1 cellular context compared by ENCODE assay signal in the genomic region with DNA sequence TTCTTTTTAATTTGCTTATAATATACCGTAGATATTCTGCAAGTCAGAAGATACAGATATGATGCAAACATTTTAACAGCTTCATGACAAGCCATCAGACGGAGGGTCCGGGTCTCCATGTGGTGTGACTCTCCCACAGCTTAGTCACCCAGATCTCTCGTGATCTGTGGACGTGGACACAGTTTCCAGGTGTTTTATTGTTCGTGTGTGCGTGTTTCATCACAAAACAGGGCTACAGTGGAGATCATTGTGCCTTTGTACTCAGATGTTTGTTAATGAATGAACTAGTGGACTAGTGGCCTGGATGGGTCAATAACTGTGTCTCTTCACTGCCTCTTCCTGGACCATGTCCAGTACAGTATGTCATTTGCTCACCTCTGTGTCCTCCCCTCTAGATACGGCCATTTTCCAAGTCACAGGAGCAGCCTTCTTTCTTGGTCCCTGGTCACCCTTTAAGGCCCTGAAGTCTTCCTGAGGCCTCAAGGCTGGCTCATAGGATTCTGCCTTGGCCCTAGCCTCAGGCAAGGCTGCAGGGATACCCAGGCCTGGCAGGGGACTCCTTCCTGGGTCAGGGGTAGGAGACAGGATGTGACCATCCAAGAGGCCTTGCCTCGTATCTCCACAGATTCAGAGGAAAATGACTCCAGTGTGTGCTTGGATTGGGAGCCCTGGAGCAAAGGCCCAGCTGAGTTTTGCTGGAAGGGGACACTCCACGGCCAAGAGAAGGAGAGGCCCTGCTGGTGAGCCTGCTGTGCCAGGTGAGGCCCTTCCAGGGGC.
A peak's percentile ranks its signal among the peaks of the same experiment; 100 is the strongest.
TF ChIP-seq lines count a peak whose summit lies in the region.

No MANE protein-coding gene starts in this region.

TF ChIP-seq in HepG2, 621 proteins besides CTCF, POLR2A, EP300 and RAD21 (continued from another document and continues in another):
- TF ChIP-seq, protein P1, sequence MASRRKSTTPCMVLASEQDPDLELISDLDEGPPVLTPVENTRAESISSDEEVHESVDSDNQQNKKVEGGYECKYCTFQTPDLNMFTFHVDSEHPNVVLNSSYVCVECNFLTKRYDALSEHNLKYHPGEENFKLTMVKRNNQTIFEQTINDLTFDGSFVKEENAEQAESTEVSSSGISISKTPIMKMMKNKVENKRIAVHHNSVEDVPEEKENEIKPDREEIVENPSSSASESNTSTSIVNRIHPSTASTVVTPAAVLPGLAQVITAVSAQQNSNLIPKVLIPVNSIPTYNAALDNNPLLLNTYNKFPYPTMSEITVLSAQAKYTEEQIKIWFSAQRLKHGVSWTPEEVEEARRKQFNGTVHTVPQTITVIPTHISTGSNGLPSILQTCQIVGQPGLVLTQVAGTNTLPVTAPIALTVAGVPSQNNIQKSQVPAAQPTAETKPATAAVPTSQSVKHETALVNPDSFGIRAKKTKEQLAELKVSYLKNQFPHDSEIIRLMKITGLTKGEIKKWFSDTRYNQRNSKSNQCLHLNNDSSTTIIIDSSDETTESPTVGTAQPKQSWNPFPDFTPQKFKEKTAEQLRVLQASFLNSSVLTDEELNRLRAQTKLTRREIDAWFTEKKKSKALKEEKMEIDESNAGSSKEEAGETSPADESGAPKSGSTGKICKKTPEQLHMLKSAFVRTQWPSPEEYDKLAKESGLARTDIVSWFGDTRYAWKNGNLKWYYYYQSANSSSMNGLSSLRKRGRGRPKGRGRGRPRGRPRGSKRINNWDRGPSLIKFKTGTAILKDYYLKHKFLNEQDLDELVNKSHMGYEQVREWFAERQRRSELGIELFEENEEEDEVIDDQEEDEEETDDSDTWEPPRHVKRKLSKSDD (CRISPR knock-in tag; IDR thresholded peaks at IDR 0.05; ENCODE audit: low read depth) = 0 out of 2 replicates have a peak, but pooled peaks have one; percentile 51
- no peak for TF ChIP-seq GTF2F1 (IDR thresholded peaks at IDR 0.05; ENCODE audit: low read length)
- TF ChIP-seq MTA1 (CRISPR knock-in tag; IDR thresholded peaks at IDR 0.05; ENCODE audit: borderline replicate concordance) = peak; percentile 91
- TF ChIP-seq HMG20B (CRISPR knock-in tag; conservative IDR thresholded peaks at IDR 0.05) = no peak
- TF ChIP-seq GATA4 (IDR thresholded peaks at IDR 0.05; ENCODE audit: borderline replicate concordance, low read depth) = no peak
- 0 out of 2 replicates have a peak, but pooled peaks have one; percentile 24 for TF ChIP-seq GZF1 (CRISPR knock-in tag; IDR thresholded peaks at IDR 0.05)
- no peak for TF ChIP-seq PRMT3 (CRISPR knock-in tag; IDR thresholded peaks at IDR 0.05; ENCODE audit: borderline replicate concordance, low read depth)
- TF ChIP-seq, protein P2, sequence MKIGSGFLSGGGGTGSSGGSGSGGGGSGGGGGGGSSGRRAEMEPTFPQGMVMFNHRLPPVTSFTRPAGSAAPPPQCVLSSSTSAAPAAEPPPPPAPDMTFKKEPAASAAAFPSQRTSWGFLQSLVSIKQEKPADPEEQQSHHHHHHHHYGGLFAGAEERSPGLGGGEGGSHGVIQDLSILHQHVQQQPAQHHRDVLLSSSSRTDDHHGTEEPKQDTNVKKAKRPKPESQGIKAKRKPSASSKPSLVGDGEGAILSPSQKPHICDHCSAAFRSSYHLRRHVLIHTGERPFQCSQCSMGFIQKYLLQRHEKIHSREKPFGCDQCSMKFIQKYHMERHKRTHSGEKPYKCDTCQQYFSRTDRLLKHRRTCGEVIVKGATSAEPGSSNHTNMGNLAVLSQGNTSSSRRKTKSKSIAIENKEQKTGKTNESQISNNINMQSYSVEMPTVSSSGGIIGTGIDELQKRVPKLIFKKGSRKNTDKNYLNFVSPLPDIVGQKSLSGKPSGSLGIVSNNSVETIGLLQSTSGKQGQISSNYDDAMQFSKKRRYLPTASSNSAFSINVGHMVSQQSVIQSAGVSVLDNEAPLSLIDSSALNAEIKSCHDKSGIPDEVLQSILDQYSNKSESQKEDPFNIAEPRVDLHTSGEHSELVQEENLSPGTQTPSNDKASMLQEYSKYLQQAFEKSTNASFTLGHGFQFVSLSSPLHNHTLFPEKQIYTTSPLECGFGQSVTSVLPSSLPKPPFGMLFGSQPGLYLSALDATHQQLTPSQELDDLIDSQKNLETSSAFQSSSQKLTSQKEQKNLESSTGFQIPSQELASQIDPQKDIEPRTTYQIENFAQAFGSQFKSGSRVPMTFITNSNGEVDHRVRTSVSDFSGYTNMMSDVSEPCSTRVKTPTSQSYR (CRISPR knock-in tag; IDR thresholded peaks at IDR 0.05; ENCODE audit: borderline replicate concordance) = peak; percentile 66
- 0 out of 2 replicates have a peak, but pooled peaks have one; percentile 23 for TF ChIP-seq TP53 (CRISPR knock-in tag; conservative IDR thresholded peaks at IDR 0.05)
- peak; percentile 85; the same call in 1 of the 2 replicates for TF ChIP-seq EEA1 (CRISPR knock-in tag; IDR thresholded peaks at IDR 0.05; ENCODE audit: borderline replicate concordance)
- TF ChIP-seq, protein P3, sequence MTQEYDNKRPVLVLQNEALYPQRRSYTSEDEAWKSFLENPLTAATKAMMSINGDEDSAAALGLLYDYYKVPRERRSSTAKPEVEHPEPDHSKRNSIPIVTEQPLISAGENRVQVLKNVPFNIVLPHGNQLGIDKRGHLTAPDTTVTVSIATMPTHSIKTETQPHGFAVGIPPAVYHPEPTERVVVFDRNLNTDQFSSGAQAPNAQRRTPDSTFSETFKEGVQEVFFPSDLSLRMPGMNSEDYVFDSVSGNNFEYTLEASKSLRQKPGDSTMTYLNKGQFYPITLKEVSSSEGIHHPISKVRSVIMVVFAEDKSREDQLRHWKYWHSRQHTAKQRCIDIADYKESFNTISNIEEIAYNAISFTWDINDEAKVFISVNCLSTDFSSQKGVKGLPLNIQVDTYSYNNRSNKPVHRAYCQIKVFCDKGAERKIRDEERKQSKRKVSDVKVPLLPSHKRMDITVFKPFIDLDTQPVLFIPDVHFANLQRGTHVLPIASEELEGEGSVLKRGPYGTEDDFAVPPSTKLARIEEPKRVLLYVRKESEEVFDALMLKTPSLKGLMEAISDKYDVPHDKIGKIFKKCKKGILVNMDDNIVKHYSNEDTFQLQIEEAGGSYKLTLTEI (CRISPR knock-in tag; conservative IDR thresholded peaks at IDR 0.05) = no peak
- peak; percentile 95 for TF ChIP-seq ZMYM2 (CRISPR knock-in tag; IDR thresholded peaks at IDR 0.05)
- no peak for TF ChIP-seq ZNF138 (CRISPR knock-in tag; IDR thresholded peaks at IDR 0.05; ENCODE audit: low read depth)
- peak; percentile 79 for TF ChIP-seq SKI (IDR thresholded peaks at IDR 0.05; ENCODE audit: partially characterized antibody)
- peak; percentile 76 for TF ChIP-seq GABPB1 (CRISPR knock-in tag; IDR thresholded peaks at IDR 0.05)
- peak; percentile 95 for TF ChIP-seq DPF2 (CRISPR knock-in tag; IDR thresholded peaks at IDR 0.05; ENCODE audit: borderline replicate concordance, low read depth)
- TF ChIP-seq, protein P4, sequence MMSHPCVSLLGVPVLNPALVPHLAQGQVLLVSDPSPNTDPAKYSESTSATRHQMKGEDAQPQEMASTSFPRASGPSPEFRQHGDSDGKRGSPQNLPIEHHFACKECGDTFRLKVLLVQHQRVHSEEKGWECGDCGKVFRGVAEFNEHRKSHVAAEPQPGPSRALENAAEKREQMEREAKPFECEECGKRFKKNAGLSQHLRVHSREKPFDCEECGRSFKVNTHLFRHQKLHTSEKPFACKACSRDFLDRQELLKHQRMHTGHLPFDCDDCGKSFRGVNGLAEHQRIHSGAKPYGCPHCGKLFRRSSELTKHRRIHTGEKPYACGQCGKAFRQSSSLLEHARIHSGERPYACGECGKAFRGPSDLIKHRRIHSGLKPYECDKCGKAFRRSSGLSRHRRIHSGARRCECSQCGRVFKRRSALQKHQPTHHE (CRISPR knock-in tag; IDR thresholded peaks at IDR 0.05; ENCODE audit: borderline replicate concordance) = no peak; the same call in 1 of the 2 replicates
- no peak for TF ChIP-seq ZNF841 (CRISPR knock-in tag; IDR thresholded peaks at IDR 0.05; ENCODE audit: borderline replicate concordance)
- peak; percentile 63; the same call in 1 of the 2 replicates for TF ChIP-seq SNAI1 (CRISPR knock-in tag; IDR thresholded peaks at IDR 0.05; ENCODE audit: borderline replicate concordance)
- TF ChIP-seq JARID2 (CRISPR knock-in tag; IDR thresholded peaks at IDR 0.05; ENCODE audit: insufficient replicate concordance) = peak; percentile 66
- no peak for TF ChIP-seq SNRNP70 (IDR thresholded peaks at IDR 0.05; ENCODE audit: low read depth, low read length)
- TF ChIP-seq, protein P5, sequence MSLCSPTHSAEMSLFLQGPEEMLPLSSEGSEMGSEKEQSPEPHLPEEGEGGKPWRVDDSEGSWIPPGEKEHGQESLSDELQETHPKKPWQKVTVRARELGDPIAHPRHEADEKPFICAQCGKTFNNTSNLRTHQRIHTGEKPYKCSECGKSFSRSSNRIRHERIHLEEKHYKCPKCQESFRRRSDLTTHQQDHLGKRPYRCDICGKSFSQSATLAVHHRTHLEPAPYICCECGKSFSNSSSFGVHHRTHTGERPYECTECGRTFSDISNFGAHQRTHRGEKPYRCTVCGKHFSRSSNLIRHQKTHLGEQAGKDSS (CRISPR knock-in tag; IDR thresholded peaks at IDR 0.05; ENCODE audit: borderline replicate concordance, low read depth) = peak; percentile 91; the same call in 1 of the 2 replicates
- 0 out of 2 replicates have a peak, but pooled peaks have one; percentile 57 for TF ChIP-seq NFKBIZ (CRISPR knock-in tag; IDR thresholded peaks at IDR 0.05)
- no peak for TF ChIP-seq ZNF33A (CRISPR knock-in tag; IDR thresholded peaks at IDR 0.05; ENCODE audit: borderline replicate concordance)
- TF ChIP-seq TBP (CRISPR knock-in tag; IDR thresholded peaks at IDR 0.05) = no peak
- TF ChIP-seq, protein P6, sequence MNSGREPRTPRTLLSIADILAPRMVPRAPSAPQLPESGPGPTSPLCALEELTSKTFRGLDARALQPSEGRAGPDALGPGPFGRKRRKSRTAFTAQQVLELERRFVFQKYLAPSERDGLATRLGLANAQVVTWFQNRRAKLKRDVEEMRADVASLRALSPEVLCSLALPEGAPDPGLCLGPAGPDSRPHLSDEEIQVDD (CRISPR knock-in tag; IDR thresholded peaks at IDR 0.05; ENCODE audit: borderline replicate concordance) = no peak
- peak; percentile 94 for TF ChIP-seq ZFX (CRISPR knock-in tag; IDR thresholded peaks at IDR 0.05; ENCODE audit: low read depth)
- TF ChIP-seq ZNF274 (CRISPR knock-in tag; IDR thresholded peaks at IDR 0.05) = no peak
- TF ChIP-seq, protein P7, sequence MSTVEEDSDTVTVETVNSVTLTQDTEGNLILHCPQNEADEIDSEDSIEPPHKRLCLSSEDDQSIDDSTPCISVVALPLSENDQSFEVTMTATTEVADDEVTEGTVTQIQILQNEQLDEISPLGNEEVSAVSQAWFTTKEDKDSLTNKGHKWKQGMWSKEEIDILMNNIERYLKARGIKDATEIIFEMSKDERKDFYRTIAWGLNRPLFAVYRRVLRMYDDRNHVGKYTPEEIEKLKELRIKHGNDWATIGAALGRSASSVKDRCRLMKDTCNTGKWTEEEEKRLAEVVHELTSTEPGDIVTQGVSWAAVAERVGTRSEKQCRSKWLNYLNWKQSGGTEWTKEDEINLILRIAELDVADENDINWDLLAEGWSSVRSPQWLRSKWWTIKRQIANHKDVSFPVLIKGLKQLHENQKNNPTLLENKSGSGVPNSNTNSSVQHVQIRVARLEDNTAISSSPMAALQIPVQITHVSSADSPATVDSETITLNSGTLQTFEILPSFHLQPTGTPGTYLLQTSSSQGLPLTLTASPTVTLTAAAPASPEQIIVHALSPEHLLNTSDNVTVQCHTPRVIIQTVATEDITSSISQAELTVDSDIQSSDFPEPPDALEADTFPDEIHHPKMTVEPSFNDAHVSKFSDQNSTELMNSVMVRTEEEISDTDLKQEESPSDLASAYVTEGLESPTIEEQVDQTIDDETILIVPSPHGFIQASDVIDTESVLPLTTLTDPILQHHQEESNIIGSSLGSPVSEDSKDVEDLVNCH (CRISPR knock-in tag; IDR thresholded peaks at IDR 0.05) = no peak
- no peak for TF ChIP-seq NFRKB (IDR thresholded peaks at IDR 0.05)
- TF ChIP-seq FOXK2 (IDR thresholded peaks at IDR 0.05) = peak; percentile 68; the same call in 1 of the 2 replicates
- TF ChIP-seq, protein P8, sequence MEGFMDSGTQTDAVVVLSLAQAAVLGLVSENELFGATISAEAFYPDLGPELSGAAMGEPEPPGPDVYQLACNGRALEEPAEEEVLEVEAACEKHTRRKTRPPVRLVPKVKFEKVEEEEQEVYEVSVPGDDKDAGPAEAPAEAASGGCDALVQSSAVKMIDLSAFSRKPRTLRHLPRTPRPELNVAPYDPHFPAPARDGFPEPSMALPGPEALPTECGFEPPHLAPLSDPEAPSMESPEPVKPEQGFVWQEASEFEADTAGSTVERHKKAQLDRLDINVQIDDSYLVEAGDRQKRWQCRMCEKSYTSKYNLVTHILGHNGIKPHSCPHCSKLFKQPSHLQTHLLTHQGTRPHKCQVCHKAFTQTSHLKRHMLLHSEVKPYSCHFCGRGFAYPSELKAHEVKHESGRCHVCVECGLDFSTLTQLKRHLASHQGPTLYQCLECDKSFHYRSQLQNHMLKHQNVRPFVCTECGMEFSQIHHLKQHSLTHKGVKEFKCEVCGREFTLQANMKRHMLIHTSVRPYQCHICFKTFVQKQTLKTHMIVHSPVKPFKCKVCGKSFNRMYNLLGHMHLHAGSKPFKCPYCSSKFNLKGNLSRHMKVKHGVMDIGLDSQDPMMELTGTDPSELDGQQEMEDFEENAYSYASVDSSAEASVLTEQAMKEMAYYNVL (CRISPR knock-in tag; IDR thresholded peaks at IDR 0.05; ENCODE audit: borderline replicate concordance) = peak; percentile 87; the same call in 1 of the 2 replicates
- TF ChIP-seq SUZ12 (IDR thresholded peaks at IDR 0.05; ENCODE audit: low read depth, low read length) = no peak
- peak; percentile 97 for TF ChIP-seq POGZ (CRISPR knock-in tag; IDR thresholded peaks at IDR 0.05)
- no peak for TF ChIP-seq MEIS2 (CRISPR knock-in tag; IDR thresholded peaks at IDR 0.05)
- peak; percentile 52; the same call in 1 of the 2 replicates for TF ChIP-seq YEATS4 (CRISPR knock-in tag; IDR thresholded peaks at IDR 0.05; ENCODE audit: borderline replicate concordance)
- TF ChIP-seq, protein P9, sequence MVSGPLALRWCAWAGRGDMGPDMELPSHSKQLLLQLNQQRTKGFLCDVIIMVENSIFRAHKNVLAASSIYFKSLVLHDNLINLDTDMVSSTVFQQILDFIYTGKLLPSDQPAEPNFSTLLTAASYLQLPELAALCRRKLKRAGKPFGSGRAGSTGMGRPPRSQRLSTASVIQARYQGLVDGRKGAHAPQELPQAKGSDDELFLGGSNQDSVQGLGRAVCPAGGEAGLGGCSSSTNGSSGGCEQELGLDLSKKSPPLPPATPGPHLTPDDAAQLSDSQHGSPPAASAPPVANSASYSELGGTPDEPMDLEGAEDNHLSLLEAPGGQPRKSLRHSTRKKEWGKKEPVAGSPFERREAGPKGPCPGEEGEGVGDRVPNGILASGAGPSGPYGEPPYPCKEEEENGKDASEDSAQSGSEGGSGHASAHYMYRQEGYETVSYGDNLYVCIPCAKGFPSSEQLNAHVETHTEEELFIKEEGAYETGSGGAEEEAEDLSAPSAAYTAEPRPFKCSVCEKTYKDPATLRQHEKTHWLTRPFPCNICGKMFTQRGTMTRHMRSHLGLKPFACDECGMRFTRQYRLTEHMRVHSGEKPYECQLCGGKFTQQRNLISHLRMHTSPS (CRISPR knock-in tag; IDR thresholded peaks at IDR 0.05; ENCODE audit: low read depth) = no peak; the same call in 1 of the 2 replicates
- no peak for TF ChIP-seq MED8 (CRISPR knock-in tag; IDR thresholded peaks at IDR 0.05; ENCODE audit: insufficient replicate concordance)
- peak; percentile 87 for TF ChIP-seq ZNF501 (CRISPR knock-in tag; IDR thresholded peaks at IDR 0.05)
- TF ChIP-seq EZH2 (conservative IDR thresholded peaks at IDR 0.05; ENCODE audit: low read depth, low read length) = no peak; the same call in 1 of the 2 replicates
